9 cellular contexts compared by ENCODE assay signal in the genomic region with DNA sequence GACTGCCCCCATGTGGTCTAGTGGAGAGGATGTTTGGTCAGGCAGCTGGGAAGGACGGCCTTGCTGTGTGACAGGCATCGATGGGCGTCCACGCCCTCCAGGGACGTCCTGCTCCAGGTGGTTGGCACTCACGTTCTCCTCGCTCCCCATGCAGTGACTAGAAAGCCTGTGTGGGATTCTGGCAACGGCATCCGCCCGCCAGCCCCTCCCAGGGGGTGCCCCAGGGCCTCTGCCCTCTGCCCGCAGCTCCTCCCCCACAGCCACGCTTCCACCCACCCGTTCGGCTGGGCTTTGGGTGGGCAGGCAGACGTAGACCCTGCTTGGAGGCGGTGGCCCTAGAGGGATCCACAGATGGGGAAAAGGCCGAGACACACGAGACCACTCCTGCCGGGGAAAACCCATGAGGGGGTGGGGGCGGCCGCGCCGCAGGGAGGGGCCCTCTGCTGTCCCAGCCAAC. TPM values are rescaled to one million over a fixed set of nuclear protein-coding genes. Genes with fewer than 3 reads are reported as not detected.
A peak's percentile ranks its signal among the peaks of the same experiment; 100 is the strongest.
DNase-seq lines count a peak whose midpoint lies in the region; ATAC-seq and TF ChIP-seq lines count a peak whose summit lies in the region.
"Had no signal": no experiment of that assay in that cellular context is flagged by ENCODE, and none has a peak within 500 bp of the region (broad histone marks: within the 10 kb centered on the region; RNA-seq: fewer than 3 reads in every experiment).

No MANE protein-coding gene starts in this region.

- peaks cover 6 to 24% of the 10 kb centered on the region in 2 donors for H3K36me3 Mint-ChIP-seq in CD4-positive, alpha-beta memory T cell
- peaks cover 11% of the 10 kb centered on the region for H3K36me3 Mint-ChIP-seq in activated CD8-positive, alpha-beta memory T cell treated with anti-CD3 and anti-CD28 coated beads, Interleukin-2, amount 10 ng/mL, durations not matched to agents 7 days and 5 days

- DNase-seq in CD4-positive, alpha-beta memory T cell, result peak; percentile 52 to 77 (median 68)
- DNase-seq in HPDE6-E6E7 (ENCODE audit: extremely low spot score) (peak; percentile 80), fibroblast of pulmonary artery (ENCODE audit: low read depth) (peak; percentile 31), renal cortical epithelial cell (ENCODE audit: low read depth) (peak; percentile 49), NCI-H524 treated with DMSO at 0.1 percent for 48 hours (lab: John Stamatoyannopoulos, UW) (no peak), prostate gland (ENCODE audit: low spot score) (no peak)
- peak; percentile 75 for DNase-seq in activated CD8-positive, alpha-beta memory T cell treated with anti-CD3 and anti-CD28 coated beads, Interleukin-2, amount 10 ng/mL, durations not matched to agents 7 days and 5 days

- no peaks in the 10 kb centered on the region for H3K9me3 ChIP-seq in CD4-positive, alpha-beta memory T cell (ENCODE audit: control insufficient read depth in 1 of 2, low read length in 2 of 2)
- H3K9me3 ChIP-seq in prostate gland, result no peaks in the 10 kb centered on the region

- ATAC-seq in GM19395 (IDR thresholded peaks at IDR 0.05; ENCODE audit: unreplicated experiment), result peak; percentile 49
- peak; percentile 32 for ATAC-seq in activated CD8-positive, alpha-beta memory T cell treated with anti-CD3 and anti-CD28 coated beads, Interleukin-2, amount 10 ng/mL, durations not matched to agents 7 days and 5 days

- H3K4me3 Mint-ChIP-seq in CD4-positive, alpha-beta memory T cell, result peak overlapping the region; percentile 69 to 85 (median 78)
- peak overlapping the region; percentile 70 for H3K4me3 Mint-ChIP-seq in activated CD8-positive, alpha-beta memory T cell treated with anti-CD3 and anti-CD28 coated beads, Interleukin-2, amount 10 ng/mL, durations not matched to agents 7 days and 5 days

- H3K36me3 ChIP-seq in CD4-positive, alpha-beta memory T cell (ENCODE audit: insufficient read depth, low read length), result peaks cover 9% of the 10 kb centered on the region
- peaks cover 9 to 15% of the 10 kb centered on the region in 2 donors for H3K36me3 ChIP-seq in prostate gland

- 56% methylated on average over 23 of the region's 23 CpGs for WGBS in prostate gland

- no peak for TF ChIP-seq POLR2A in prostate gland (IDR thresholded peaks at IDR 0.05)

- POLR2A ChIA-PET in CD4-positive, alpha-beta memory T cell (lab: Charles Lee; ENCODE audit: partially characterized antibody), result interaction anchor here (0.6 to 6.0 kb wide), 16 partner anchors 9 to 149 kb away, joined by 3 to 50 read pairs (median 6); a partner anchor contains a TSS

- H3K27me3 Mint-ChIP-seq in CD4-positive, alpha-beta memory T cell, result peaks cover 0 to 6% of the 10 kb centered on the region in 2 donors
- H3K27me3 Mint-ChIP-seq in activated CD8-positive, alpha-beta memory T cell treated with anti-CD3 and anti-CD28 coated beads, Interleukin-2, amount 10 ng/mL, durations not matched to agents 7 days and 5 days, result peaks cover 23% of the 10 kb centered on the region

- H3K9me3 Mint-ChIP-seq in CD4-positive, alpha-beta memory T cell, result peaks cover 0 to 5% (median 0%) of the 10 kb centered on the region in 8 donors
- H3K9me3 Mint-ChIP-seq in activated CD8-positive, alpha-beta memory T cell treated with anti-CD3 and anti-CD28 coated beads, Interleukin-2, amount 10 ng/mL, durations not matched to agents 7 days and 5 days (ENCODE audit: low read depth), result no peaks in the 10 kb centered on the region

- H3K27me3 ChIP-seq in CD4-positive, alpha-beta memory T cell (ENCODE audit: insufficient read depth, low read length), result peaks cover 2% of the 10 kb centered on the region
- H3K27me3 ChIP-seq in prostate gland (replicated peaks; ENCODE audit: insufficient read depth), result peaks cover 2% of the 10 kb centered on the region

- H3K4me3 ChIP-seq in CD4-positive, alpha-beta memory T cell (ENCODE audit: low read length in 2 of 2), result peak overlapping the region in 1 of 2 donors; percentile 53
- H3K4me3 ChIP-seq in fibroblast of pulmonary artery (replicated peaks; ENCODE audit: low read depth, low read length) (no peak overlapping the region), prostate gland (no peak overlapping the region)

- peak overlapping the region; percentile 62 for H3K27ac ChIP-seq in CD4-positive, alpha-beta memory T cell (ENCODE audit: low read depth, low read length)
- no peak overlapping the region for H3K27ac ChIP-seq in prostate gland

- intact Hi-C loops in CD4-positive, alpha-beta memory T cell (cut with micrococcal nuclease), result loop anchor here (2.0 to 5.0 kb wide), 3 partner anchors 15 to 224 kb away; a partner anchor contains a TSS
- intact Hi-C loops in prostate gland (cut with DNase I), result no loop called here

- H3K4me1 Mint-ChIP-seq in CD4-positive, alpha-beta memory T cell, result peaks cover 14 to 44% (median 28%) of the 10 kb centered on the region in 4 donors
- H3K4me1 Mint-ChIP-seq in activated CD8-positive, alpha-beta memory T cell treated with anti-CD3 and anti-CD28 coated beads, Interleukin-2, amount 10 ng/mL, durations not matched to agents 7 days and 5 days, result peaks cover 32% of the 10 kb centered on the region

- CTCF ChIA-PET in CD4-positive, alpha-beta memory T cell (lab: Charles Lee; ENCODE audit: partially characterized antibody), result interaction anchor here (0.8 to 1.5 kb wide), 4 partner anchors 13 to 149 kb away, joined by 3 to 11 read pairs (median 5); a partner anchor contains a TSS
- CTCF ChIA-PET in activated CD8-positive, alpha-beta memory T cell treated with anti-CD3 and anti-CD28 coated beads, Interleukin-2, amount 10 ng/mL, durations not matched to agents 7 days and 5 days (lab: Charles Lee), result interaction anchor here (0.8 to 2.6 kb wide), 14 partner anchors 8 to 147 kb away, joined by 3 to 15 read pairs (median 3); a partner anchor contains a TSS

- H3K4me1 ChIP-seq in CD4-positive, alpha-beta memory T cell (ENCODE audit: insufficient read depth, low read length), result peaks cover 42% of the 10 kb centered on the region
- no peaks in the 10 kb centered on the region for H3K4me1 ChIP-seq in prostate gland (replicated peaks)

- peak overlapping the region; percentile 66 to 93 (median 79) for H3K27ac Mint-ChIP-seq in CD4-positive, alpha-beta memory T cell
- H3K27ac Mint-ChIP-seq in activated CD8-positive, alpha-beta memory T cell treated with anti-CD3 and anti-CD28 coated beads, Interleukin-2, amount 10 ng/mL, durations not matched to agents 7 days and 5 days, result peak overlapping the region; percentile 75

- TF ChIP-seq CTCF in fibroblast of pulmonary artery (IDR thresholded peaks at IDR 0.05; ENCODE audit: low read length, missing control alignments) (peak; percentile 35), prostate gland (IDR thresholded peaks at IDR 0.05) (no peak)

RNA-seq across cellular contexts. Expression of a gene that starts 4.7 kb away (rescaled TPM):
- under 1 TPM in 1 of 2 experiments, not detected in 1; 0.44 TPM for total RNA-seq in CD4-positive, alpha-beta memory T cell
- not detected for polyA plus RNA-seq in CD4-positive, alpha-beta memory T cell
- total RNA-seq in activated CD8-positive, alpha-beta memory T cell treated with anti-CD3 and anti-CD28 coated beads, Interleukin-2, amount 10 ng/mL, durations not matched to agents 7 days and 5 days, result under 1 TPM in 1 of 2 experiments, not detected in 1; 0.29 TPM
- total RNA-seq in renal cortical epithelial cell (not detected in 2 replicates), prostate gland (under 1 TPM in 1 of 2 donors, not detected in 1; 0.97 TPM)
- total RNA-seq: skeletal muscle tissue had no signal

RNA-seq across cellular contexts. Expression of a gene that starts 17.1 kb away (rescaled TPM):
- total RNA-seq in CD4-positive, alpha-beta memory T cell, result 100 to 1,000 TPM; 383 to 386 TPM
- 1,000 to 10,000 TPM in 1 of 2 donors, 100 to 1,000 TPM in 1; 689 to 1,286 TPM for polyA plus RNA-seq in CD4-positive, alpha-beta memory T cell
- total RNA-seq in activated CD8-positive, alpha-beta memory T cell treated with anti-CD3 and anti-CD28 coated beads, Interleukin-2, amount 10 ng/mL, durations not matched to agents 7 days and 5 days, result 100 to 1,000 TPM; 461 to 494 TPM
- 594 and 1,266 TPM in 2 replicates for total RNA-seq in renal cortical epithelial cell
- total RNA-seq in prostate gland, result 100 to 1,000 TPM in 1 of 2 donors, 10 to 100 TPM in 1; 86.0 to 155 TPM

RNA-seq across cellular contexts. Expression of a gene that starts 29.2 kb away (rescaled TPM):
- total RNA-seq in CD4-positive, alpha-beta memory T cell, result 10 to 100 TPM; 49.2 to 57.0 TPM
- polyA plus RNA-seq in CD4-positive, alpha-beta memory T cell, result 10 to 100 TPM; 15.6 to 22.7 TPM
- total RNA-seq in activated CD8-positive, alpha-beta memory T cell treated with anti-CD3 and anti-CD28 coated beads, Interleukin-2, amount 10 ng/mL, durations not matched to agents 7 days and 5 days, result 100 to 1,000 TPM; 112 to 134 TPM
- total RNA-seq in renal cortical epithelial cell (29.6 and 87.2 TPM in 2 replicates), prostate gland (10 to 100 TPM; 34.7 to 40.0 TPM)

RNA-seq across cellular contexts. Expression of a gene that starts 52.6 kb away (rescaled TPM):
- 10 to 100 TPM; 14.0 to 15.7 TPM for total RNA-seq in CD4-positive, alpha-beta memory T cell
- polyA plus RNA-seq in CD4-positive, alpha-beta memory T cell, result 10 to 100 TPM; 11.6 to 22.9 TPM
- 10 to 100 TPM in 1 of 2 experiments, 1 to 10 TPM in 1; 5.6 to 14.1 TPM for total RNA-seq in activated CD8-positive, alpha-beta memory T cell treated with anti-CD3 and anti-CD28 coated beads, Interleukin-2, amount 10 ng/mL, durations not matched to agents 7 days and 5 days
- total RNA-seq in renal cortical epithelial cell (0.05 and 0.35 TPM in 2 replicates), prostate gland (1 to 10 TPM in 1 of 2 donors, under 1 TPM in 1; 0.46 to 2.8 TPM)

Comparison
In these comparisons a context has a peak if more than half of its experiments do, and no peak if none do; other contexts are left out.
1. DNase-seq: peak in CD4-positive, alpha-beta memory T cell (5 of 5), HPDE6-E6E7 (single experiment), activated CD8-positive, alpha-beta memory T cell treated with anti-CD3 and anti-CD28 coated beads, Interleukin-2, amount 10 ng/mL, durations not matched to agents 7 days and 5 days (single experiment), fibroblast of pulmonary artery (single experiment) and renal cortical epithelial cell (single experiment); none in NCI-H524 treated with DMSO at 0.1 percent for 48 hours (single experiment) and prostate gland (single experiment).